1 cellular context compared by ENCODE assay signal in the genomic region with DNA sequence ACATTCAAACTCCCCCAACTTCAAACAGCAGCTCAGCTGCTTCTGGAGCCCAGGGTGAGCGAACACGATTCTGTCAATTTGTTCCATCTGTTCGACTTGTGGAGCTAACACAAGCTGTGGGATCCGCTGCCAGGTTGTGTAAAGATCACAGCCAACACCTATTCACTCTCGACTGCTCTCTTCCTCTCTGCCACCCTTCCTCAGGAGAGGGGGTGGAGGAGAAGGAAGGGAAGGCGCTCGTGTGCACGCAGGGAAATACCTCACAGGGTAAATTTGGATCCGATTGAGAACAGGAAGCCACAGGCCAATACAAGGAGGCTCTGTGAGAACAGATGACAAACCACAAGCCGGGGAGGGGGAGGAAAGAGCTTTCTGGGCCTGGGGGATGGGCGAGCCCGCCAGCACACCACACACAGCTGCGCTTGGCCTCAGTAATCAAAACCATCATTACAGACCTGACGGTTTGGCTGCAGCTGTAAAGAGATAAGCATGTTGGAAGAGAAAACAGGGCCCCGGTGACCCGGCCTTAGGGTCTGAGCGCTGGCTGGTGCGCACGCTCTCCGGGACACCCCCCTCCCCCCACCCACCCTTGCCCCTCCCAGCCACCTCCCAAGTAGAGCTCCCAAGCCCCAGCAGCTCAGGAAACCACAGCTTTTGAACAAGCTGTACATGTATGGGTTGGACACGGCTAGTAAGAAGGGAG.
TF ChIP-seq lines count a peak whose summit lies in the region.

No MANE protein-coding gene starts in this region.

TF ChIP-seq in K562, 482 proteins besides CTCF, POLR2A, EP300 and RAD21 (continued from another document and continues in another):
- TF ChIP-seq MYC (IDR thresholded peaks at IDR 0.05; ENCODE audit: low read depth, low read length) (peak; percentile 93), MYC (CRISPR knock-in tag; IDR thresholded peaks at IDR 0.05; ENCODE audit: borderline replicate concordance, low read depth) (no peak), ZNF780A (CRISPR knock-in tag; IDR thresholded peaks at IDR 0.05) (no peak), SREBF2 (CRISPR knock-in tag; IDR thresholded peaks at IDR 0.05) (no peak), PHF21A (IDR thresholded peaks at IDR 0.05; ENCODE audit: borderline replicate concordance, low read depth) (peak; percentile 88; the same call in 1 of the 2 replicates), EP400 (IDR thresholded peaks at IDR 0.05) (peak; percentile 87), GTF2A2 (tag; IDR thresholded peaks at IDR 0.05) (no peak), MEIS2 (IDR thresholded peaks at IDR 0.05; ENCODE audit: partially characterized antibody) (peak; percentile 78), ETV5 (CRISPR knock-in tag; IDR thresholded peaks at IDR 0.05; ENCODE audit: low read depth) (peak; percentile 87), ZNF197 (CRISPR knock-in tag; IDR thresholded peaks at IDR 0.05; ENCODE audit: low read depth) (peak; percentile 96), YY1 (IDR thresholded peaks at IDR 0.05; ENCODE audit: borderline replicate concordance in 1 of 3, control insufficient read depth in 1 of 3, extremely low read depth in 1 of 3, insufficient read depth in 3 of 3, insufficient read length in 1 of 3, insufficient replicate concordance in 2 of 3, low read depth in 1 of 3, low read length in 2 of 3) (peak in 1 of 3 experiments; percentile 52), ZNF589 (CRISPR knock-in tag; IDR thresholded peaks at IDR 0.05; ENCODE audit: low read depth) (peak; percentile 99), SMAD3 (CRISPR knock-in tag; conservative IDR thresholded peaks at IDR 0.05) (peak; percentile 75; the same call in 1 of the 2 replicates), TRIM24 (IDR thresholded peaks at IDR 0.05) (peak; percentile 97 to 98), DPF2 (IDR thresholded peaks at IDR 0.05) (peak; percentile 93), SAP30 (IDR thresholded peaks at IDR 0.05; ENCODE audit: borderline replicate concordance, insufficient read depth, low read depth, low read length, poor library complexity, severe bottlenecking) (no peak), KLF16 (IDR thresholded peaks at IDR 0.05) (peak; percentile 99), SMARCA4 (IDR thresholded peaks at IDR 0.05) (peak; percentile 90), NFIX (CRISPR knock-in tag; IDR thresholded peaks at IDR 0.05; ENCODE audit: low read depth) (no peak), NCOA1 (IDR thresholded peaks at IDR 0.05; ENCODE audit: low read depth) (peak; percentile 94), CHCHD3 (CRISPR knock-in tag; IDR thresholded peaks at IDR 0.05) (no peak), MTA2 (IDR thresholded peaks at IDR 0.05; ENCODE audit: low read depth) (peak; percentile 89), FOSL1 (tag; conservative IDR thresholded peaks at IDR 0.05) (peak; percentile 78), NFRKB (IDR thresholded peaks at IDR 0.05; ENCODE audit: low read depth) (peak; percentile 65), ZBTB17 (CRISPR knock-in tag; IDR thresholded peaks at IDR 0.05) (no peak), ZKSCAN1 (IDR thresholded peaks at IDR 0.05; ENCODE audit: low read depth, low read length) (peak; percentile 79), STAT5A (IDR thresholded peaks at IDR 0.05; ENCODE audit: borderline replicate concordance, low read length) (peak; percentile 83), CCAR2 (IDR thresholded peaks at IDR 0.05; ENCODE audit: low read depth, low read length) (no peak), NFATC3 (IDR thresholded peaks at IDR 0.05) (peak; percentile 70; the same call in 1 of the 2 replicates), FOXA3 (CRISPR knock-in tag; conservative IDR thresholded peaks at IDR 0.05 in 1 of 2, IDR thresholded peaks at IDR 0.05 in 1 of 2) (peak; percentile 23 to 75; a peak in 1 of 4 replicates), ZNF316 (IDR thresholded peaks at IDR 0.05) (no peak), EGR1 (conservative IDR thresholded peaks at IDR 0.05) (peak; percentile 77), LCOR (CRISPR knock-in tag; IDR thresholded peaks at IDR 0.05) (peak; percentile 92)
- TF ChIP-seq, protein P1, sequence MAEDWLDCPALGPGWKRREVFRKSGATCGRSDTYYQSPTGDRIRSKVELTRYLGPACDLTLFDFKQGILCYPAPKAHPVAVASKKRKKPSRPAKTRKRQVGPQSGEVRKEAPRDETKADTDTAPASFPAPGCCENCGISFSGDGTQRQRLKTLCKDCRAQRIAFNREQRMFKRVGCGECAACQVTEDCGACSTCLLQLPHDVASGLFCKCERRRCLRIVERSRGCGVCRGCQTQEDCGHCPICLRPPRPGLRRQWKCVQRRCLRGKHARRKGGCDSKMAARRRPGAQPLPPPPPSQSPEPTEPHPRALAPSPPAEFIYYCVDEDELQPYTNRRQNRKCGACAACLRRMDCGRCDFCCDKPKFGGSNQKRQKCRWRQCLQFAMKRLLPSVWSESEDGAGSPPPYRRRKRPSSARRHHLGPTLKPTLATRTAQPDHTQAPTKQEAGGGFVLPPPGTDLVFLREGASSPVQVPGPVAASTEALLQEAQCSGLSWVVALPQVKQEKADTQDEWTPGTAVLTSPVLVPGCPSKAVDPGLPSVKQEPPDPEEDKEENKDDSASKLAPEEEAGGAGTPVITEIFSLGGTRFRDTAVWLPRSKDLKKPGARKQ (CRISPR knock-in tag; IDR thresholded peaks at IDR 0.05): no peak
- TF ChIP-seq, protein P2, sequence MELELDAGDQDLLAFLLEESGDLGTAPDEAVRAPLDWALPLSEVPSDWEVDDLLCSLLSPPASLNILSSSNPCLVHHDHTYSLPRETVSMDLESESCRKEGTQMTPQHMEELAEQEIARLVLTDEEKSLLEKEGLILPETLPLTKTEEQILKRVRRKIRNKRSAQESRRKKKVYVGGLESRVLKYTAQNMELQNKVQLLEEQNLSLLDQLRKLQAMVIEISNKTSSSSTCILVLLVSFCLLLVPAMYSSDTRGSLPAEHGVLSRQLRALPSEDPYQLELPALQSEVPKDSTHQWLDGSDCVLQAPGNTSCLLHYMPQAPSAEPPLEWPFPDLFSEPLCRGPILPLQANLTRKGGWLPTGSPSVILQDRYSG (tag; conservative IDR thresholded peaks at IDR 0.05; ENCODE audit: low read depth): 0 out of 2 replicates have a peak, but pooled peaks have one; percentile 50
- TF ChIP-seq, protein P3, sequence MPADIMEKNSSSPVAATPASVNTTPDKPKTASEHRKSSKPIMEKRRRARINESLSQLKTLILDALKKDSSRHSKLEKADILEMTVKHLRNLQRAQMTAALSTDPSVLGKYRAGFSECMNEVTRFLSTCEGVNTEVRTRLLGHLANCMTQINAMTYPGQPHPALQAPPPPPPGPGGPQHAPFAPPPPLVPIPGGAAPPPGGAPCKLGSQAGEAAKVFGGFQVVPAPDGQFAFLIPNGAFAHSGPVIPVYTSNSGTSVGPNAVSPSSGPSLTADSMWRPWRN (IDR thresholded peaks at IDR 0.05; ENCODE audit: low read depth): peak; percentile 96
- TF ChIP-seq, protein P4, sequence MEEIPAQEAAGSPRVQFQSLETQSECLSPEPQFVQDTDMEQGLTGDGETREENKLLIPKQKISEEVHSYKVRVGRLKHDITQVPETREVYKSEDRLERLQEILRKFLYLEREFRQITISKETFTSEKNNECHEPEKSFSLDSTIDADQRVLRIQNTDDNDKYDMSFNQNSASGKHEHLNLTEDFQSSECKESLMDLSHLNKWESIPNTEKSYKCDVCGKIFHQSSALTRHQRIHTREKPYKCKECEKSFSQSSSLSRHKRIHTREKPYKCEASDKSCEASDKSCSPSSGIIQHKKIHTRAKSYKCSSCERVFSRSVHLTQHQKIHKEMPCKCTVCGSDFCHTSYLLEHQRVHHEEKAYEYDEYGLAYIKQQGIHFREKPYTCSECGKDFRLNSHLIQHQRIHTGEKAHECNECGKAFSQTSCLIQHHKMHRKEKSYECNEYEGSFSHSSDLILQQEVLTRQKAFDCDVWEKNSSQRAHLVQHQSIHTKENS (CRISPR knock-in tag; IDR thresholded peaks at IDR 0.05): no peak
- TF ChIP-seq, protein P5, sequence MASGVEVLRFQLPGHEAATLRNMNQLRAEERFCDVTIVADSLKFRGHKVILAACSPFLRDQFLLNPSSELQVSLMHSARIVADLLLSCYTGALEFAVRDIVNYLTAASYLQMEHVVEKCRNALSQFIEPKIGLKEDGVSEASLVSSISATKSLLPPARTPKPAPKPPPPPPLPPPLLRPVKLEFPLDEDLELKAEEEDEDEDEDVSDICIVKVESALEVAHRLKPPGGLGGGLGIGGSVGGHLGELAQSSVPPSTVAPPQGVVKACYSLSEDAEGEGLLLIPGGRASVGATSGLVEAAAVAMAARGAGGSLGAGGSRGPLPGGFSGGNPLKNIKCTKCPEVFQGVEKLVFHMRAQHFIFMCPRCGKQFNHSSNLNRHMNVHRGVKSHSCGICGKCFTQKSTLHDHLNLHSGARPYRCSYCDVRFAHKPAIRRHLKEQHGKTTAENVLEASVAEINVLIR (CRISPR knock-in tag; IDR thresholded peaks at IDR 0.05): peak; percentile 34; the same call in 1 of the 2 replicates
- TF ChIP-seq, protein P6, sequence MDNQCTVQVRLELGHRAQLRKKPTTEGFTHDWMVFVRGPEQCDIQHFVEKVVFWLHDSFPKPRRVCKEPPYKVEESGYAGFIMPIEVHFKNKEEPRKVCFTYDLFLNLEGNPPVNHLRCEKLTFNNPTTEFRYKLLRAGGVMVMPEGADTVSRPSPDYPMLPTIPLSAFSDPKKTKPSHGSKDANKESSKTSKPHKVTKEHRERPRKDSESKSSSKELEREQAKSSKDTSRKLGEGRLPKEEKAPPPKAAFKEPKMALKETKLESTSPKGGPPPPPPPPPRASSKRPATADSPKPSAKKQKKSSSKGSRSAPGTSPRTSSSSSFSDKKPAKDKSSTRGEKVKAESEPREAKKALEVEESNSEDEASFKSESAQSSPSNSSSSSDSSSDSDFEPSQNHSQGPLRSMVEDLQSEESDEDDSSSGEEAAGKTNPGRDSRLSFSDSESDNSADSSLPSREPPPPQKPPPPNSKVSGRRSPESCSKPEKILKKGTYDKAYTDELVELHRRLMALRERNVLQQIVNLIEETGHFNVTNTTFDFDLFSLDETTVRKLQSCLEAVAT (IDR thresholded peaks at IDR 0.05): peak; percentile 80 to 98; a peak in 3 of 4 replicates
- TF ChIP-seq, protein P7, sequence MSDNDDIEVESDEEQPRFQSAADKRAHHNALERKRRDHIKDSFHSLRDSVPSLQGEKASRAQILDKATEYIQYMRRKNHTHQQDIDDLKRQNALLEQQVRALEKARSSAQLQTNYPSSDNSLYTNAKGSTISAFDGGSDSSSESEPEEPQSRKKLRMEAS (CRISPR knock-in tag; IDR thresholded peaks at IDR 0.05): peak; percentile 89
- TF ChIP-seq, protein P8, sequence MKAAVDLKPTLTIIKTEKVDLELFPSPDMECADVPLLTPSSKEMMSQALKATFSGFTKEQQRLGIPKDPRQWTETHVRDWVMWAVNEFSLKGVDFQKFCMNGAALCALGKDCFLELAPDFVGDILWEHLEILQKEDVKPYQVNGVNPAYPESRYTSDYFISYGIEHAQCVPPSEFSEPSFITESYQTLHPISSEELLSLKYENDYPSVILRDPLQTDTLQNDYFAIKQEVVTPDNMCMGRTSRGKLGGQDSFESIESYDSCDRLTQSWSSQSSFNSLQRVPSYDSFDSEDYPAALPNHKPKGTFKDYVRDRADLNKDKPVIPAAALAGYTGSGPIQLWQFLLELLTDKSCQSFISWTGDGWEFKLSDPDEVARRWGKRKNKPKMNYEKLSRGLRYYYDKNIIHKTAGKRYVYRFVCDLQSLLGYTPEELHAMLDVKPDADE (conservative IDR thresholded peaks at IDR 0.05; ENCODE audit: control insufficient read depth, low read depth, low read length): peak; percentile 96
- TF ChIP-seq, protein P9, sequence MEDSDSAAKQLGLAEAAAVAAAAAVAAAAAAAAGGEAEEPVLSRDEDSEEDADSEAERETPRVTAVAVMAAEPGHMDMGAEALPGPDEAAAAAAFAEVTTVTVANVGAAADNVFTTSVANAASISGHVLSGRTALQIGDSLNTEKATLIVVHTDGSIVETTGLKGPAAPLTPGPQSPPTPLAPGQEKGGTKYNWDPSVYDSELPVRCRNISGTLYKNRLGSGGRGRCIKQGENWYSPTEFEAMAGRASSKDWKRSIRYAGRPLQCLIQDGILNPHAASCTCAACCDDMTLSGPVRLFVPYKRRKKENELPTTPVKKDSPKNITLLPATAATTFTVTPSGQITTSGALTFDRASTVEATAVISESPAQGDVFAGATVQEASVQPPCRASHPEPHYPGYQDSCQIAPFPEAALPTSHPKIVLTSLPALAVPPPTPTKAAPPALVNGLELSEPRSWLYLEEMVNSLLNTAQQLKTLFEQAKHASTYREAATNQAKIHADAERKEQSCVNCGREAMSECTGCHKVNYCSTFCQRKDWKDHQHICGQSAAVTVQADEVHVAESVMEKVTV (CRISPR knock-in tag; IDR thresholded peaks at IDR 0.05): no peak; the same call in 1 of the 2 replicates
- TF ChIP-seq, protein P10, sequence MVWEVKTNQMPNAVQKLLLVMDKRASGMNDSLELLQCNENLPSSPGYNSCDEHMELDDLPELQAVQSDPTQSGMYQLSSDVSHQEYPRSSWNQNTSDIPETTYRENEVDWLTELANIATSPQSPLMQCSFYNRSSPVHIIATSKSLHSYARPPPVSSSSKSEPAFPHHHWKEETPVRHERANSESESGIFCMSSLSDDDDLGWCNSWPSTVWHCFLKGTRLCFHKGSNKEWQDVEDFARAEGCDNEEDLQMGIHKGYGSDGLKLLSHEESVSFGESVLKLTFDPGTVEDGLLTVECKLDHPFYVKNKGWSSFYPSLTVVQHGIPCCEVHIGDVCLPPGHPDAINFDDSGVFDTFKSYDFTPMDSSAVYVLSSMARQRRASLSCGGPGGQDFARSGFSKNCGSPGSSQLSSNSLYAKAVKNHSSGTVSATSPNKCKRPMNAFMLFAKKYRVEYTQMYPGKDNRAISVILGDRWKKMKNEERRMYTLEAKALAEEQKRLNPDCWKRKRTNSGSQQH (CRISPR knock-in tag; IDR thresholded peaks at IDR 0.05): no peak
- TF ChIP-seq, protein P11, sequence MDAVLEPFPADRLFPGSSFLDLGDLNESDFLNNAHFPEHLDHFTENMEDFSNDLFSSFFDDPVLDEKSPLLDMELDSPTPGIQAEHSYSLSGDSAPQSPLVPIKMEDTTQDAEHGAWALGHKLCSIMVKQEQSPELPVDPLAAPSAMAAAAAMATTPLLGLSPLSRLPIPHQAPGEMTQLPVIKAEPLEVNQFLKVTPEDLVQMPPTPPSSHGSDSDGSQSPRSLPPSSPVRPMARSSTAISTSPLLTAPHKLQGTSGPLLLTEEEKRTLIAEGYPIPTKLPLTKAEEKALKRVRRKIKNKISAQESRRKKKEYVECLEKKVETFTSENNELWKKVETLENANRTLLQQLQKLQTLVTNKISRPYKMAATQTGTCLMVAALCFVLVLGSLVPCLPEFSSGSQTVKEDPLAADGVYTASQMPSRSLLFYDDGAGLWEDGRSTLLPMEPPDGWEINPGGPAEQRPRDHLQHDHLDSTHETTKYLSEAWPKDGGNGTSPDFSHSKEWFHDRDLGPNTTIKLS (IDR thresholded peaks at IDR 0.05; ENCODE audit: borderline replicate concordance, low read depth): peak; percentile 84
- TF ChIP-seq, protein P12, sequence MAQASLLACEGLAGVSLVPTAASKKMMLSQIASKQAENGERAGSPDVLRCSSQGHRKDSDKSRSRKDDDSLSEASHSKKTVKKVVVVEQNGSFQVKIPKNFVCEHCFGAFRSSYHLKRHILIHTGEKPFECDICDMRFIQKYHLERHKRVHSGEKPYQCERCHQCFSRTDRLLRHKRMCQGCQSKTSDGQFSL (CRISPR knock-in tag; IDR thresholded peaks at IDR 0.05): no peak
- TF ChIP-seq, protein P12 (tag; IDR thresholded peaks at IDR 0.05): peak in 1 of 2 experiments; percentile 82; a peak in 2 of 4 replicates
